Comparison of ENCODE assay signal across 27 cellular contexts in the genomic region with DNA sequence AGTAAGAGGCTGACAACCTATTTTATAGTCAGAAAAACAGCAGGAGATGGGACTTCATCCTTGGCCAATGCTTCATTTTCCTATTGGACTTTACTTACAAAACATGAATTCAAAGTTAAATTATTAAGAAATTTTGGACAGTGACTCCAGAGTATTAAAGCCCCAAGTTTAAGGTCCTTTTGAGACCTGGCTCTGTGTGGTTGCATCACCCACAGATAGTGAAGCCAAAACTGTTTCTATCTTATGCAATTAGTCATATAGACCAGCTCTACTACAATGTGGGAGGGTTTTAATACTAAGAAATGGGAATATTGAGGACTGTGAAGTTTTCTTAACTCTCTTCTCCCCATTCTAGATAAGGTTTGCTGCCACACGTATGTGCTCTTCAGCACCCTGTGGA.
DNase-seq lines count a peak whose midpoint lies in the region; ATAC-seq, FAIRE-seq and TF ChIP-seq lines count a peak whose summit lies in the region.
"Had no signal": no experiment of that assay in that cellular context is flagged by ENCODE, and none has a peak within 500 bp of the region (broad histone marks: within the 10 kb centered on the region; RNA-seq: fewer than 3 reads in every experiment).

No MANE protein-coding gene starts in this region.

- H3F3A ChIP-seq in GM23248 (ENCODE audit: insufficient read depth) = no peaks in the 10 kb centered on the region

- H3K4me3 ChIP-seq in GM23248 (no peak overlapping the region), astrocyte (ENCODE audit: insufficient read depth, low read depth, low read length) (no peak overlapping the region)
- H3K4me3 ChIP-seq: BLaER1, GM12878 had no signal

- H3K4me1 Mint-ChIP-seq in astrocyte (ENCODE audit: low read depth, unreplicated experiment) (no peaks in the 10 kb centered on the region), chondrocyte (ENCODE audit: low read depth) (no peaks in the 10 kb centered on the region)
- no peaks in the 10 kb centered on the region for H3K4me1 Mint-ChIP-seq in activated CD4-positive, alpha-beta T cell treated with anti-CD3 and anti-CD28 coated beads, Interleukin-2, amount 10 ng/mL, durations not matched to agents 24 days and 14 days
- H3K4me1 Mint-ChIP-seq: CD14-positive monocyte; CD4-positive, alpha-beta memory T cell; CD4-positive, CD25-positive, alpha-beta regulatory T cell; CD8-positive, alpha-beta memory T cell had no signal

- no peaks in the 10 kb centered on the region for H3K79me2 ChIP-seq in GM23248 (ENCODE audit: insufficient read depth)
- no peaks in the 10 kb centered on the region for H3K79me2 ChIP-seq in astrocyte (ENCODE audit: insufficient read depth, low read length)

- intact Hi-C loops in activated CD4-positive, alpha-beta T cell treated with anti-CD3 and anti-CD28 coated beads, Interleukin-2, amount 10 ng/mL, durations not matched to agents 24 days and 14 days (cut with micrococcal nuclease) = no loop called here
- intact Hi-C loops in left ventricle myocardium superior (cut with micrococcal nuclease) = no loop called here

- peak; percentile 0 for DNase-seq in GM23248
- DNase-seq in OCI-M1 (lab: John Stamatoyannopoulos, UW) = peak; percentile 74
- DNase-seq in astrocyte (ENCODE audit: low read depth) = no peak
- DNase-seq in left lobe of liver (ENCODE audit: low spot score) = no peak
- DNase-seq in activated CD4-positive, alpha-beta T cell treated with anti-CD3 and anti-CD28 coated beads, Interleukin-2, amount 10 ng/mL, durations not matched to agents 24 days and 14 days = no peak
- DNase-seq in left ventricle myocardium superior = no peak
- DNase-seq in chondrocyte (ENCODE audit: low spot score) = no peak
- DNase-seq: 8988T; ACHN; BE2C; C1 segment of cervical spinal cord; CD4-positive, alpha-beta memory T cell; CD4-positive, CD25-positive, alpha-beta regulatory T cell; CD8-positive, alpha-beta memory T cell; COR-L47; DMS 273 treated with DMSO at 0.1 percent for 48 hours; DMS153; DMS79; DND-41; EL; GDM1 had no signal

- H3K36me3 Mint-ChIP-seq in astrocyte (ENCODE audit: low read depth, unreplicated experiment) = no peaks in the 10 kb centered on the region
- H3K36me3 Mint-ChIP-seq in activated CD4-positive, alpha-beta T cell treated with anti-CD3 and anti-CD28 coated beads, Interleukin-2, amount 10 ng/mL, durations not matched to agents 24 days and 14 days (ENCODE audit: low read depth) = no peaks in the 10 kb centered on the region
- H3K36me3 Mint-ChIP-seq in chondrocyte (ENCODE audit: low read depth) = no peaks in the 10 kb centered on the region
- H3K36me3 Mint-ChIP-seq: CD14-positive monocyte; CD4-positive, alpha-beta memory T cell; CD4-positive, CD25-positive, alpha-beta regulatory T cell; CD8-positive, alpha-beta memory T cell had no signal

- H3K9me3 Mint-ChIP-seq in astrocyte (ENCODE audit: unreplicated experiment) (no peaks in the 10 kb centered on the region), chondrocyte (ENCODE audit: low read depth) (peaks cover 25% of the 10 kb centered on the region)
- no peaks in the 10 kb centered on the region for H3K9me3 Mint-ChIP-seq in activated CD4-positive, alpha-beta T cell treated with anti-CD3 and anti-CD28 coated beads, Interleukin-2, amount 10 ng/mL, durations not matched to agents 24 days and 14 days
- H3K9me3 Mint-ChIP-seq: CD4-positive, alpha-beta memory T cell had no signal

- peak; percentile 40 for ATAC-seq in left lobe of liver
- no peak for ATAC-seq in left ventricle myocardium superior
- ATAC-seq: GM12878 had no signal

- no peak overlapping the region for H3K4me2 ChIP-seq in GM23248 (ENCODE audit: unreplicated experiment)
- H3K4me2 ChIP-seq in astrocyte (ENCODE audit: low read length) = no peak overlapping the region
- H3K4me2 ChIP-seq: BLaER1 had no signal

- H3K4me1 ChIP-seq in GM23248 (ENCODE audit: insufficient read depth) (no peaks in the 10 kb centered on the region), astrocyte (ENCODE audit: insufficient read depth, low read length) (no peaks in the 10 kb centered on the region)
- H3K4me1 ChIP-seq: BE2C, BLaER1 had no signal

- H3K36me3 ChIP-seq in GM23248 (ENCODE audit: low read depth) = no peaks in the 10 kb centered on the region
- H3K36me3 ChIP-seq in astrocyte (ENCODE audit: insufficient read depth, low read length) = no peaks in the 10 kb centered on the region
- H3K36me3 ChIP-seq: BE2C, BLaER1 had no signal

- H3K27me3 Mint-ChIP-seq in astrocyte (ENCODE audit: low read depth, unreplicated experiment) = no peaks in the 10 kb centered on the region
- no peaks in the 10 kb centered on the region for H3K27me3 Mint-ChIP-seq in activated CD4-positive, alpha-beta T cell treated with anti-CD3 and anti-CD28 coated beads, Interleukin-2, amount 10 ng/mL, durations not matched to agents 24 days and 14 days
- H3K27me3 Mint-ChIP-seq in chondrocyte (ENCODE audit: low read depth) = no peaks in the 10 kb centered on the region
- H3K27me3 Mint-ChIP-seq: CD4-positive, alpha-beta memory T cell; CD4-positive, CD25-positive, alpha-beta regulatory T cell had no signal

- no peak overlapping the region for H3K27ac Mint-ChIP-seq in astrocyte (ENCODE audit: unreplicated experiment)
- no peak overlapping the region for H3K27ac Mint-ChIP-seq in activated CD4-positive, alpha-beta T cell treated with anti-CD3 and anti-CD28 coated beads, Interleukin-2, amount 10 ng/mL, durations not matched to agents 24 days and 14 days
- H3K27ac Mint-ChIP-seq in chondrocyte (ENCODE audit: unreplicated experiment) = no peak overlapping the region
- H3K27ac Mint-ChIP-seq: CD4-positive, alpha-beta memory T cell; CD4-positive, CD25-positive, alpha-beta regulatory T cell; CD8-positive, alpha-beta memory T cell had no signal

- H3K9ac ChIP-seq in GM23248 = no peak overlapping the region
- H3K9ac ChIP-seq in astrocyte (ENCODE audit: low read length) = no peak overlapping the region
- H3K9ac ChIP-seq: BLaER1 had no signal

- H2AFZ ChIP-seq in GM23248 = no peak overlapping the region
- H2AFZ ChIP-seq in astrocyte (ENCODE audit: low read depth, low read length) = no peak overlapping the region

- H3K27me3 ChIP-seq in GM23248 (replicated peaks; ENCODE audit: insufficient read depth) (no peaks in the 10 kb centered on the region), astrocyte (ENCODE audit: insufficient read depth, low read length) (no peaks in the 10 kb centered on the region)
- H3K27me3 ChIP-seq: BE2C had no signal

- FAIRE-seq in astrocyte (lab: Jason Lieb, UNC) = peak; percentile 55
- FAIRE-seq: A204.1, GM12878, GM12892, GM18507 had no signal

- in situ Hi-C loops in GM23248 (cut with MboI) = no loop called here

- 76 to 82% methylated on average over 1 of the region's 1 CpG for WGBS in GM23248 (ENCODE audit: low coverage in 1 of 2, low lambda C conversion rate in 2 of 2, missing lambda C conversion rate in 2 of 2), 2 experiments

- TF ChIP-seq CTCF in astrocyte (IDR thresholded peaks at IDR 0.05; ENCODE audit: insufficient read depth, low read depth, low read length) (no peak), chondrocyte (IDR thresholded peaks at IDR 0.05) (no peak)

- H3K4me3 Mint-ChIP-seq in astrocyte (ENCODE audit: unreplicated experiment) (no peak overlapping the region), chondrocyte (ENCODE audit: unreplicated experiment) (no peak overlapping the region)
- no peak overlapping the region for H3K4me3 Mint-ChIP-seq in activated CD4-positive, alpha-beta T cell treated with anti-CD3 and anti-CD28 coated beads, Interleukin-2, amount 10 ng/mL, durations not matched to agents 24 days and 14 days
- H3K4me3 Mint-ChIP-seq: CD14-positive monocyte; CD4-positive, alpha-beta memory T cell; CD4-positive, CD25-positive, alpha-beta regulatory T cell; CD8-positive, alpha-beta memory T cell had no signal

- no peaks in the 10 kb centered on the region for H3K9me2 ChIP-seq in GM23248 (ENCODE audit: insufficient read depth)

- H3K27ac ChIP-seq in GM23248 (no peak overlapping the region), astrocyte (ENCODE audit: low read depth, low read length) (no peak overlapping the region)
- H3K27ac ChIP-seq: BLaER1 had no signal

- H3K9me3 ChIP-seq in GM23248 (ENCODE audit: low read depth) (no peaks in the 10 kb centered on the region), astrocyte (ENCODE audit: insufficient read depth, low read depth, low read length) (no peaks in the 10 kb centered on the region)
- H3K9me3 ChIP-seq: BE2C, BLaER1 had no signal

- H4K20me1 ChIP-seq in GM23248 (ENCODE audit: insufficient read depth) = no peaks in the 10 kb centered on the region
- no peaks in the 10 kb centered on the region for H4K20me1 ChIP-seq in astrocyte (ENCODE audit: insufficient read depth, low read length)
- H4K20me1 ChIP-seq: BLaER1 had no signal

Comparison
In these comparisons a context has a peak if more than half of its experiments do, and no peak if none do; other contexts are left out.
1. DNase-seq: peak in GM23248 (single experiment) and OCI-M1 (single experiment); none in astrocyte (single experiment), left lobe of liver (single experiment), activated CD4-positive, alpha-beta T cell treated with anti-CD3 and anti-CD28 coated beads, Interleukin-2, amount 10 ng/mL, durations not matched to agents 24 days and 14 days (single experiment), left ventricle myocardium superior (single experiment) and chondrocyte (single experiment).